Comparison of ENCODE assay signal across 8 cellular contexts in the genomic region with DNA sequence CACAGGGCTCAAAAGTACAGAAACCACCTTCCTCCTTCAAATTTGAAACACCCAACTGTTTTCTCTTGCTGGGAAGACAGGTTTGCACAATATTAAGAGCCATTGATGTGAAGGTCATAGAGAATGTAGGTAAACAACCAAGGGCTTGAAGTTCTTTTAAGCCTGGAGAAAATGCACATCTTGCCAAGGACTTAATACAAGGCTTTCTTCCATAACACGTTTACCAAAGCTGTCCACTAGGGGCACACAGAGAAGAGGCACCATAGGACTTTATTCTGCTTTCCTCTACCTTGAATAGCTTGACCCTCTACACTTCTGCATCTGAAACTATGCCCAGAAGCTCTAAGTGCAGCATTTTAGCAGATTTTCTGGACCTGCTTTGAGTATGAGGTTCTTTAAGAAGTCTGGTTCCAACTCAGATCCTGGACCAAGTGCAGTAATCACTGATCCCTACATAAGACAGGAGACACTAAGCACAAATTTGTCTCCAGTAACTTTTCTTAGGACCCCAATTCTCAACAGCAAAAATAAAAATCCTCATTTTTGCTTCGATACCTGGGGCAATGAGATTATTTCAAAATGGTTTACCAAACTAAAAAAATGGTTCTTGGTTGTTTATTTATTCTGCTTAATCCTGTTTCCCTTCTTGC.
DNase-seq lines count a peak whose midpoint lies in the region; ATAC-seq and TF ChIP-seq lines count a peak whose summit lies in the region.

No MANE protein-coding gene starts in this region.

- no peak overlapping the region for H3K9ac ChIP-seq in liver (ENCODE audit: low read depth in 1 of 2, low read length in 2 of 2)

- no peaks in the 10 kb centered on the region for H3K4me1 ChIP-seq in liver (ENCODE audit: control insufficient read depth in 4 of 4, insufficient read depth in 4 of 4, low read length in 3 of 4)

- TF ChIP-seq RAD21 in liver (IDR thresholded peaks at IDR 0.05), result peak; percentile 58 to 80

- peaks cover 0 to 2% (median 0%) of the 10 kb centered on the region in 3 donors for H3K27me3 Mint-ChIP-seq in CD14-positive monocyte (ENCODE audit: low read depth in 3 of 3)
- peaks cover 20% of the 10 kb centered on the region for H3K27me3 Mint-ChIP-seq in central memory CD8-positive, alpha-beta T cell

- DNase-seq in CD14-positive monocyte (ENCODE audit: low spot score), result no peak
- DNase-seq in NCI-H748 treated with DMSO at 0.1 percent for 48 hours (lab: John Stamatoyannopoulos, UW), result peak; percentile 12
- DNase-seq in central memory CD8-positive, alpha-beta T cell (ENCODE audit: low spot score in 2 of 2), result no peak
- no peak for DNase-seq in NK-92 (lab: John Stamatoyannopoulos, UW; ENCODE audit: unreplicated experiment)
- no peak for DNase-seq in OCI-M2 (lab: John Stamatoyannopoulos, UW; ENCODE audit: unreplicated experiment)

- H3K36me3 Mint-ChIP-seq in CD14-positive monocyte, result no peaks in the 10 kb centered on the region
- H3K36me3 Mint-ChIP-seq in central memory CD8-positive, alpha-beta T cell (ENCODE audit: insufficient read depth), result no peaks in the 10 kb centered on the region

- no peak overlapping the region for H3K27ac Mint-ChIP-seq in CD14-positive monocyte
- H3K27ac Mint-ChIP-seq in central memory CD8-positive, alpha-beta T cell (ENCODE audit: low read depth), result no peak overlapping the region

- no peaks in the 10 kb centered on the region for H3K4me1 Mint-ChIP-seq in CD14-positive monocyte
- H3K4me1 Mint-ChIP-seq in central memory CD8-positive, alpha-beta T cell, result no peaks in the 10 kb centered on the region

- peak; percentile 92 for ATAC-seq in GM18502 (IDR thresholded peaks at IDR 0.05; ENCODE audit: poor library complexity, unreplicated experiment)
- peak; percentile 96 for ATAC-seq in HG02870 (IDR thresholded peaks at IDR 0.05; ENCODE audit: unreplicated experiment)
- peak; percentile 28 for ATAC-seq in central memory CD8-positive, alpha-beta T cell (replicated peaks; ENCODE audit: extremely low read depth, poor library complexity, severe bottlenecking)

- intact Hi-C loops in CD14-positive monocyte (cut with micrococcal nuclease), result no loop called here

- no peaks in the 10 kb centered on the region for H3K9me3 ChIP-seq in liver (ENCODE audit: control insufficient read depth in 4 of 4, low read length in 3 of 4)

- H3K4me3 Mint-ChIP-seq in CD14-positive monocyte, result no peak overlapping the region
- no peak overlapping the region for H3K4me3 Mint-ChIP-seq in central memory CD8-positive, alpha-beta T cell

- H3K27ac ChIP-seq in liver (ENCODE audit: low read depth in 1 of 2, low read length in 2 of 2), result no peak overlapping the region

- TF ChIP-seq CTCF in CD14-positive monocyte (IDR thresholded peaks at IDR 0.05) (peak; percentile 74), liver (IDR thresholded peaks at IDR 0.05; ENCODE audit: low read depth, low read length, missing input control) (peak; percentile 46)

- H3K9me3 Mint-ChIP-seq in CD14-positive monocyte, result peaks cover 0 to 2% (median 0%) of the 10 kb centered on the region in 7 donors
- no peaks in the 10 kb centered on the region for H3K9me3 Mint-ChIP-seq in central memory CD8-positive, alpha-beta T cell

- H3K36me3 ChIP-seq in liver (ENCODE audit: control insufficient read depth in 4 of 4, insufficient read depth in 3 of 4, low read depth in 1 of 4, low read length in 3 of 4), result no peaks in the 10 kb centered on the region

- no peak overlapping the region for H3K4me3 ChIP-seq in liver (ENCODE audit: low read depth in 1 of 3, low read length in 3 of 3)

- 39% methylated on average over 2 of the region's 2 CpGs for WGBS in liver

- H3K27me3 ChIP-seq in liver (ENCODE audit: control insufficient read depth in 4 of 4, insufficient read depth in 4 of 4, low read length in 3 of 4), result no peaks in the 10 kb centered on the region

TF ChIP-seq in liver, 16 proteins besides CTCF, POLR2A, EP300 and RAD21:
- TF ChIP-seq RXRA (IDR thresholded peaks at IDR 0.05) (no peak), HNF4G (IDR thresholded peaks at IDR 0.05) (no peak), YY1 (IDR thresholded peaks at IDR 0.05) (no peak)
- TF ChIP-seq, protein P1, sequence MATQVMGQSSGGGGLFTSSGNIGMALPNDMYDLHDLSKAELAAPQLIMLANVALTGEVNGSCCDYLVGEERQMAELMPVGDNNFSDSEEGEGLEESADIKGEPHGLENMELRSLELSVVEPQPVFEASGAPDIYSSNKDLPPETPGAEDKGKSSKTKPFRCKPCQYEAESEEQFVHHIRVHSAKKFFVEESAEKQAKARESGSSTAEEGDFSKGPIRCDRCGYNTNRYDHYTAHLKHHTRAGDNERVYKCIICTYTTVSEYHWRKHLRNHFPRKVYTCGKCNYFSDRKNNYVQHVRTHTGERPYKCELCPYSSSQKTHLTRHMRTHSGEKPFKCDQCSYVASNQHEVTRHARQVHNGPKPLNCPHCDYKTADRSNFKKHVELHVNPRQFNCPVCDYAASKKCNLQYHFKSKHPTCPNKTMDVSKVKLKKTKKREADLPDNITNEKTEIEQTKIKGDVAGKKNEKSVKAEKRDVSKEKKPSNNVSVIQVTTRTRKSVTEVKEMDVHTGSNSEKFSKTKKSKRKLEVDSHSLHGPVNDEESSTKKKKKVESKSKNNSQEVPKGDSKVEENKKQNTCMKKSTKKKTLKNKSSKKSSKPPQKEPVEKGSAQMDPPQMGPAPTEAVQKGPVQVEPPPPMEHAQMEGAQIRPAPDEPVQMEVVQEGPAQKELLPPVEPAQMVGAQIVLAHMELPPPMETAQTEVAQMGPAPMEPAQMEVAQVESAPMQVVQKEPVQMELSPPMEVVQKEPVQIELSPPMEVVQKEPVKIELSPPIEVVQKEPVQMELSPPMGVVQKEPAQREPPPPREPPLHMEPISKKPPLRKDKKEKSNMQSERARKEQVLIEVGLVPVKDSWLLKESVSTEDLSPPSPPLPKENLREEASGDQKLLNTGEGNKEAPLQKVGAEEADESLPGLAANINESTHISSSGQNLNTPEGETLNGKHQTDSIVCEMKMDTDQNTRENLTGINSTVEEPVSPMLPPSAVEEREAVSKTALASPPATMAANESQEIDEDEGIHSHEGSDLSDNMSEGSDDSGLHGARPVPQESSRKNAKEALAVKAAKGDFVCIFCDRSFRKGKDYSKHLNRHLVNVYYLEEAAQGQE (IDR thresholded peaks at IDR 0.05), result no peak

Comparison
In these comparisons a context has a peak if more than half of its experiments do, and no peak if none do; other contexts are left out.
1. ATAC-seq: peak in every context shown above with its lines; median percentile 96 in HG02870; 92 in GM18502; 28 in central memory CD8-positive, alpha-beta T cell.